In the genomic region with DNA sequence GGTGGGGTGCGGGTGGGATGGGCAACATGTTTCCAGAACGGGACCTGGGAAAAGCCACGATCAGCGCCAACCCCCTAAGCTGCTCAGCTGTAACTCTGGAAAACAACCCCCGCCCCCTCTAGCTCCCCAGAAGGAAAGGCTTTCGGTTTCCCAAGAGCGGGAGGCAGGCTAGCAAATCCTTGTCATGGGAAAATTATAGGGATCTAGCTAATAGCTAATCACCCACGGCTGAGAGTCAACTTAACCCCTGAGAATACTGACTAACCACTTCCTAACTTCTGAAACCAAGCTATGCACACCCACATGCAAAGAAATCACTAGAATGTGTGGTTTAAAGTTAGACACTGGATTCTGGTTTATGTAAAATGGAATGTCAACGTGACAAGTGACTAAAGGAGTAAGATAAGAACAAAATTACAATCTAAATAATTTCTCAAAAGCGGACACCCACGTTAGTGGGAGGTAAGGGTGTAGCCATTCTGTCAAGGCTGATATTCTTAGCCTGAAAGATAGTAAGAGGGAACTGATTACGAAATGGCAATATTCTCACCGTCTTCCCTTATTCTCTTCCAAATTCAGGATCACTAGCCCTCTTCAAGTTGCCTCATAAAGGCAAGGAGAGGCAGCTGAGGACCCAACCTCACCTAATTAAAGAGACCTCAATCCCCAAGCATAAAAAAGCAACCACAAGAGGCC, we compare ENCODE assay signal across 9 cellular contexts. TPM values are rescaled to one million over a fixed set of nuclear protein-coding genes. Genes with fewer than 3 reads are reported as not detected.
DNase-seq lines count a peak whose midpoint lies in the region; ATAC-seq and TF ChIP-seq lines count a peak whose summit lies in the region.
"Had no signal": no experiment of that assay in that cellular context is flagged by ENCODE, and none has a peak within 500 bp of the region (broad histone marks: within the 10 kb centered on the region; RNA-seq: fewer than 3 reads in every experiment).

No MANE protein-coding gene starts in this region.

- H3K23me2 ChIP-seq in H9 (ENCODE audit: insufficient read length, low read depth, low read length, poor library complexity, severe bottlenecking): no peaks in the 10 kb centered on the region

- no peak overlapping the region for H4K5ac ChIP-seq in H9 (ENCODE audit: insufficient read length, low read depth, low read length)

- H2BK20ac ChIP-seq in H9 (ENCODE audit: low read depth, low read length, poor library complexity, severe bottlenecking): no peak overlapping the region

- TF ChIP-seq EP300 in upper lobe of left lung (IDR thresholded peaks at IDR 0.05): no peak

- no peak overlapping the region for H4K91ac ChIP-seq in H9 (ENCODE audit: insufficient read length, low read depth, low read length)

- H3K79me1 ChIP-seq in H9 (ENCODE audit: insufficient read depth, low read depth, low read length, poor library complexity, severe bottlenecking): peaks cover 4% of the 10 kb centered on the region

- ATAC-seq in lower lobe of right lung (peak in 1 of 2 donors; percentile 64), upper lobe of left lung (ENCODE audit: low FRiP score in 2 of 2) (peak; percentile 19 to 55)
- ATAC-seq: stimulated activated naive CD8-positive, alpha-beta T cell treated with anti-CD3 and anti-CD28 coated beads, Interleukin-15, Interleukin-2, amounts not matched to agents 100 U/mL and 50 U/mL, for 24 hours had no signal

- H2BK12ac ChIP-seq in H9 (ENCODE audit: insufficient read length, low read depth, low read length): no peak overlapping the region

- H3K18ac ChIP-seq in H9 (ENCODE audit: insufficient read length, low read depth, low read length): no peak overlapping the region

- H3K9me3 Mint-ChIP-seq in H9: no peaks in the 10 kb centered on the region

- no peak for DNase-seq in H9
- no peak for DNase-seq in breast epithelium (ENCODE audit: low spot score in 2 of 2)
- DNase-seq in lower lobe of right lung: no peak
- peak in 1 of 2 donors; percentile 51 for DNase-seq in upper lobe of left lung
- no peak for DNase-seq in activated CD4-positive, alpha-beta T cell treated with anti-CD3 and anti-CD28 coated beads, Interleukin-2, amount 50 U/mL, for 1 hour
- no peak for DNase-seq in NCI-H1092 treated with DMSO at 0.1 percent for 48 hours (lab: John Stamatoyannopoulos, UW)
- no peak for DNase-seq in SW480 (ENCODE audit: low spot score)
- DNase-seq: stimulated activated naive CD8-positive, alpha-beta T cell treated with anti-CD3 and anti-CD28 coated beads, Interleukin-15, Interleukin-2, amounts not matched to agents 100 U/mL and 50 U/mL, for 24 hours had no signal

- peaks cover 83 to 91% of the 10 kb centered on the region in 2 experiments for H3K4me1 Mint-ChIP-seq in H9

- no peaks in the 10 kb centered on the region; the same call in 1 of the 2 replicates for H3K27me3 Mint-ChIP-seq in H9 (ENCODE audit: low read depth)

- no peak overlapping the region; a peak in 1 of 5 replicates for H3K4me3 Mint-ChIP-seq in H9

- no peak overlapping the region for H3K56ac ChIP-seq in H9 (ENCODE audit: insufficient read length, low read depth, low read length)

- H4K20me1 ChIP-seq in H9 (ENCODE audit: control insufficient read depth, insufficient read depth, insufficient read length): no peaks in the 10 kb centered on the region

- H4K8ac ChIP-seq in H9 (replicated peaks; ENCODE audit: insufficient read length, low read depth, low read length): no peak overlapping the region

- TF ChIP-seq CTCF in H9 (conservative IDR thresholded peaks at IDR 0.05) (no peak), breast epithelium (IDR thresholded peaks at IDR 0.05) (no peak), lower lobe of right lung (IDR thresholded peaks at IDR 0.05) (no peak), upper lobe of left lung (IDR thresholded peaks at IDR 0.05) (no peak)

- H3K23ac ChIP-seq in H9 (ENCODE audit: insufficient read length, low read depth, low read length): no peak overlapping the region

- intact Hi-C loops in breast epithelium (cut with DNase I; ENCODE audit: low total_unique reads): no loop called here
- intact Hi-C loops in lower lobe of right lung (cut with DNase I): no loop called here

- H3K27ac ChIP-seq in H9 (ENCODE audit: insufficient read length, low read depth, low read length) (no peak overlapping the region), breast epithelium (peak overlapping the region; percentile 50 to 82), lower lobe of right lung (peak overlapping the region; percentile 56), upper lobe of left lung (peak overlapping the region; percentile 33 to 70 (median 64))

- no peak overlapping the region for H2BK120ac ChIP-seq in H9 (ENCODE audit: low read depth, low read length, poor library complexity, severe bottlenecking)

- H2BK5ac ChIP-seq in H9 (ENCODE audit: insufficient read length, low read length): no peak overlapping the region

- H3T11ph ChIP-seq in H9 (ENCODE audit: low read length): no peak overlapping the region

- H3K4me2 ChIP-seq in H9 (ENCODE audit: insufficient read depth, insufficient read length, low read length): no peak overlapping the region

- peaks cover 21% of the 10 kb centered on the region; the same call in 1 of the 2 replicates for H3K4me1 ChIP-seq in H9 (ENCODE audit: insufficient read depth, low read length)
- no peaks in the 10 kb centered on the region for H3K4me1 ChIP-seq in breast epithelium
- peaks cover 46% of the 10 kb centered on the region for H3K4me1 ChIP-seq in lower lobe of right lung
- H3K4me1 ChIP-seq in upper lobe of left lung: peaks cover 40 to 44% (median 42%) of the 10 kb centered on the region in 4 donors

- H2AK5ac ChIP-seq in H9 (ENCODE audit: insufficient read length, low read length): no peak overlapping the region

- peaks cover 36 to 92% (median 65%) of the 10 kb centered on the region in 3 experiments for H3K36me3 Mint-ChIP-seq in H9 (ENCODE audit: insufficient read depth in 1 of 3, low read depth in 3 of 3)

- H2BK15ac ChIP-seq in H9 (ENCODE audit: low read depth, low read length): no peak overlapping the region

- TF ChIP-seq POLR2A in breast epithelium (IDR thresholded peaks at IDR 0.05): no peak
- TF ChIP-seq POLR2A in upper lobe of left lung (IDR thresholded peaks at IDR 0.05): no peak

- H3K14ac ChIP-seq in H9 (ENCODE audit: insufficient read depth, low read length): no peak overlapping the region

- no peaks in the 10 kb centered on the region for H3K79me2 ChIP-seq in H9 (ENCODE audit: insufficient read depth, low read length)

- no CpG with 5 or more reads among the region's 13 CpGs for WGBS in H9 (ENCODE audit: extremely low coverage, insufficient read length, low lambda C conversion rate)
- 29 to 38% methylated on average over 13 of the region's 13 CpGs for WGBS in upper lobe of left lung, 2 donors

- H3K4ac ChIP-seq in H9 (ENCODE audit: low read depth, low read length): no peak overlapping the region

- H3K27ac Mint-ChIP-seq in H9: peak overlapping the region in 2 of 3 experiments; percentile 78 to 88; a peak in 5 of 7 replicates

- H3K36me3 ChIP-seq in breast epithelium (no peaks in the 10 kb centered on the region), lower lobe of right lung (peaks cover 83% of the 10 kb centered on the region), upper lobe of left lung (peaks cover 16 to 78% (median 52%) of the 10 kb centered on the region in 4 donors)

- no peaks in the 10 kb centered on the region for H3K27me3 ChIP-seq in H9 (ENCODE audit: insufficient read depth, low read length)
- H3K27me3 ChIP-seq in breast epithelium: no peaks in the 10 kb centered on the region
- no peaks in the 10 kb centered on the region for H3K27me3 ChIP-seq in lower lobe of right lung (ENCODE audit: low read depth)
- H3K27me3 ChIP-seq in upper lobe of left lung: no peaks in the 10 kb centered on the region

- no peak overlapping the region for H3K9ac ChIP-seq in H9 (ENCODE audit: extremely low read depth, insufficient read length, low read length)

- peak overlapping the region in 2 of 3 donors; percentile 10 to 34 for H3K4me3 ChIP-seq in breast epithelium
- peak overlapping the region; percentile 22 for H3K4me3 ChIP-seq in lower lobe of right lung
- peak overlapping the region in 3 of 4 donors; percentile 1 to 36 (median 26) for H3K4me3 ChIP-seq in upper lobe of left lung
- H3K4me3 ChIP-seq: mucosa of descending colon had no signal

- H3K9me3 ChIP-seq in H9 (ENCODE audit: control insufficient read depth, low read depth, low read length) (no peaks in the 10 kb centered on the region), breast epithelium (no peaks in the 10 kb centered on the region), lower lobe of right lung (no peaks in the 10 kb centered on the region), upper lobe of left lung (no peaks in the 10 kb centered on the region)
- H3K9me3 ChIP-seq: mucosa of descending colon had no signal

- H2AFZ ChIP-seq in H9 (ENCODE audit: low read length): no peak overlapping the region

RNA-seq across cellular contexts. Expression of a gene that starts 20.1 kb away (rescaled TPM):
- total RNA-seq in H9 (2021) (54.0 and 58.1 TPM in 2 replicates), breast epithelium (10 to 100 TPM; 49.0 to 97.9 (median 75.7) TPM), lower lobe of right lung (60.1 TPM), upper lobe of left lung (10 to 100 TPM; 37.7 to 57.4 (median 47.0) TPM)
